ENCODE assay signal across 10 cellular contexts in the genomic region with DNA sequence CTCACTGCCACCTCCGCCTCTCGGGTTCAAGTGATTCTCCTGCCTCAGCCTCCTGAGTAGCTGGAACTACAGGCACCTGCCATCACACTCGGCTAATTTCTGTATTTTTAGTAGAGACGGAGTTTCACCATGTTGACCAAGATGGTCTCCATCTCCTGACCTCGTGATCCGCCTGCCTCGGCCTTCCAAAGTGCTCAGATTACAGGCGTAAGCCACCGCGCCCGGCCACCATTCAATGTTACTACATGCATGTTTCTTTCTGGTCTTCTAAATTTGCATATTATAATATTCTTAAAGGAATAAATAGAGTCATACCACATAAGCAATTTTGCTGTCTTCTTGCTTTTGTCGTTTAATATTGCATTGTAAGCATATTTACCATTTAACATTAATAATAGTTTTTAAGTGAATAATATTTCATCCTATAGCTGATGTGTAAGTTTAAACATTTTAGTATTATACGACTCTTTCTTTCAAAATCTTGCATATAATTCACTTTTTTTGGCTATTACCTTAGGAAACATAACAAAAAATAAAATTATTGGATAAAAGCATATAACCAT.
"Had no signal": no experiment of that assay in that cellular context is flagged by ENCODE, and none has a peak within 500 bp of the region (broad histone marks: within the 10 kb centered on the region; RNA-seq: fewer than 3 reads in every experiment).

No MANE protein-coding gene starts in this region.

- H3K4me3 ChIP-seq: GM23248, HAP-1 had no signal

- DNase-seq: GM23248, GOT3, H7, HFFc6, Karpas-422, KBM-7 had no signal

- H3K27ac ChIP-seq: GM23248, KMS-11 had no signal

- H2AFZ ChIP-seq: GM23248 had no signal

- ATAC-seq: HCT116 had no signal

- H3K9ac ChIP-seq: GM23248, KMS-11 had no signal

- H3K36me3 ChIP-seq: HAP-1 had no signal

- H3K4me1 ChIP-seq: HAP-1 had no signal

- FAIRE-seq: HTR-8/SVneo had no signal

- H3K4me2 ChIP-seq: KMS-11 had no signal

- H3K9me3 ChIP-seq: HAP-1 had no signal
